Comparison of ENCODE assay signal across 1 cellular context in genomic region chr9:116494815-116495634, GRCh38.
TF ChIP-seq lines count a peak whose summit lies in the region.

No MANE protein-coding gene starts in this region.

TF ChIP-seq in K562, 482 proteins besides CTCF, POLR2A, EP300 and RAD21 (continued from another document):
- TF ChIP-seq MGA (IDR thresholded peaks at IDR 0.05) (0 out of 2 replicates have a peak, but pooled peaks have one; percentile 10), LARP7 (IDR thresholded peaks at IDR 0.05) (peak; percentile 37; the same call in 1 of the 2 replicates), SMC3 (conservative IDR thresholded peaks at IDR 0.05; ENCODE audit: insufficient read depth, low read depth, low read length) (peak; percentile 77), MYC (IDR thresholded peaks at IDR 0.05; ENCODE audit: low read depth, low read length) (peak; percentile 47; the same call in 1 of the 2 replicates), MYC (CRISPR knock-in tag; IDR thresholded peaks at IDR 0.05; ENCODE audit: borderline replicate concordance, low read depth) (no peak), NR2C1 (IDR thresholded peaks at IDR 0.05) (no peak), NR2C1 (tag; IDR thresholded peaks at IDR 0.05) (0 out of 2 replicates have a peak, but pooled peaks have one; percentile 41), CTBP1 (IDR thresholded peaks at IDR 0.05; ENCODE audit: borderline replicate concordance) (peak; percentile 43; the same call in 1 of the 2 replicates), L3MBTL2 (IDR thresholded peaks at IDR 0.05) (peak; percentile 21; the same call in 1 of the 2 replicates), CHAMP1 (IDR thresholded peaks at IDR 0.05) (0 out of 2 replicates have a peak, but pooled peaks have one; percentile 16), NR4A1 (CRISPR knock-in tag; IDR thresholded peaks at IDR 0.05) (no peak), NR4A1 (tag; IDR thresholded peaks at IDR 0.05) (no peak), TRIM24 (IDR thresholded peaks at IDR 0.05) (no peak), CC2D1A (IDR thresholded peaks at IDR 0.05) (peak; percentile 33; the same call in 1 of the 2 replicates), DEAF1 (CRISPR knock-in tag; IDR thresholded peaks at IDR 0.05) (0 out of 2 replicates have a peak, but pooled peaks have one; percentile 11), KLF16 (IDR thresholded peaks at IDR 0.05) (0 out of 2 replicates have a peak, but pooled peaks have one; percentile 10), ZNF511 (CRISPR knock-in tag; IDR thresholded peaks at IDR 0.05) (no peak), ATF7 (IDR thresholded peaks at IDR 0.05) (0 out of 2 replicates have a peak, but pooled peaks have one; percentile 34), KAT7 (CRISPR knock-in tag; IDR thresholded peaks at IDR 0.05; ENCODE audit: borderline replicate concordance) (no peak), MCM2 (IDR thresholded peaks at IDR 0.05; ENCODE audit: low read depth) (no peak)
